Comparison of ENCODE assay signal across 22 cellular contexts in the genomic region with DNA sequence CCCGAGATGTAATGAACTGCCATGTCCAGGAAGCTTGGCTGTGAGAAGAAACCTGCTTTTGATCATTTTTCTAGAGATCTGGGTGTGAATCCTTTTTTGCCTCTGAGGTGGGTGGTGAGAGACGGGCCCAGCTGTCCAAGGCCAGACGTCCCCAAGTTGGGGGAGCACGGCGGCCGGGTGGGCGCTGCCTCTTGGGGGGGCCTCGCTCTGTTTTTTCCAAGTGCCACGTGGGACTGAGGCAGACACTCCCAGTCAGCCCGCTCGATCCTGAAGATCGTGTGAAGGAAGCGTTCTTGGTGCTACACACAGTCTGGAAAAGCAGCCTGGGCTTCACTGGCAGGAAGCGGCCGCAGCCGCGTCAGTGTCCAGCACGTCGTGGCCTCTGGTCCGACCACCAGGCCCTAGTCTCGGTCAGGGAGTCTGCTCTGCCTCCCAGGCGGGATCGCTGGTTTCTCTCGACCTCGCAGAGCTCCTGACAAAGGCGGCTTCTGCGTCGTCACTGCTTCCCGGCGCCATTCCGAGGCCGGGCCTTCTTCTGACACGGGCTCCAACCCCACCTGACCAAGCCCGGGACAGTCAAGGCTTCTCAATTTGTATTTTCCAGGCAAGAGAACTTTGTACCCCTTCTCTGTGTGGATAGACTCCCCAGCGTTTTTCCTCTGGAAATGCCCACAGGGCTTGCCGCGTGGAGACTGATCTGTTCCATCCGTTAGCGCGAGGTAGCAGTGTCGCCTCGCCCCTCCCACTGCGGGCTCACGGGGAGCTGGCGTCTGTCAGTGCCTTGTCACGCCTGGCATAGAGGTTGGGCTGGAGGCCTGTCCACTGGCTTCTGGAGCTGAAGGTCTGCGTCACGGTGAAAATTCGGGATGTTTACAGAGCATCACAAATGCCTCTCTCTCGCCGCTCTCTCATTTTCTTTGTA.
"Had no signal": no experiment of that assay in that cellular context is flagged by ENCODE, and none has a peak within 500 bp of the region (broad histone marks: within the 10 kb centered on the region; RNA-seq: fewer than 3 reads in every experiment).

No MANE protein-coding gene starts in this region.

- FAIRE-seq: colon had no signal

- H3K79me2 ChIP-seq: parathyroid adenoma had no signal

- H3K4me1 Mint-ChIP-seq: activated CD4-positive, alpha-beta T cell treated with anti-CD3 and anti-CD28 coated beads for 36 hours; activated CD8-positive, alpha-beta memory T cell treated with anti-CD3 and anti-CD28 coated beads, Interleukin-2, amount 10 ng/mL, durations not matched to agents 7 days and 5 days had no signal

- H3K9me3 ChIP-seq: breast epithelium, esophagus muscularis mucosa, left ventricle myocardium inferior, psoas muscle, uterus had no signal

- H3K9me3 Mint-ChIP-seq: activated naive CD4-positive, alpha-beta T cell treated with anti-CD3 and anti-CD28 coated beads, Interleukin-2, amount 50 U/mL, for 72 hours; activated T-cell treated with anti-CD3 and anti-CD28 coated beads, Interleukin-2, amount 50 U/mL, for 72 hours; type B pancreatic cell had no signal

- ATAC-seq: activated CD4-positive, alpha-beta T cell treated with anti-CD3 and anti-CD28 coated beads for 36 hours; activated CD8-positive, alpha-beta memory T cell treated with anti-CD3 and anti-CD28 coated beads, Interleukin-2, amount 10 ng/mL, durations not matched to agents 7 days and 5 days; activated CD8-positive, alpha-beta T cell treated with anti-CD3 and anti-CD28 coated beads, Interleukin-2, amount 10 ng/mL, durations not matched to agents 7 days and 5 days; activated naive CD4-positive, alpha-beta T cell treated with anti-CD3 and anti-CD28 coated beads, Interleukin-2, amount 50 U/mL, for 72 hours; activated T-cell treated with anti-CD3 and anti-CD28 coated beads, Interleukin-2, amount 50 U/mL, for 72 hours; foreskin keratinocyte; psoas muscle; stimulated activated naive CD8-positive, alpha-beta T cell treated with anti-CD3 and anti-CD28 coated beads, Interleukin-15, Interleukin-2, amounts not matched to agents 100 U/mL and 50 U/mL, for 24 hours had no signal

- H3K9ac ChIP-seq: parathyroid adenoma had no signal

- H3K27me3 Mint-ChIP-seq: activated CD4-positive, alpha-beta T cell treated with anti-CD3 and anti-CD28 coated beads for 36 hours; activated CD8-positive, alpha-beta memory T cell treated with anti-CD3 and anti-CD28 coated beads, Interleukin-2, amount 10 ng/mL, durations not matched to agents 7 days and 5 days; type B pancreatic cell had no signal

- H3K36me3 Mint-ChIP-seq: activated naive CD4-positive, alpha-beta T cell treated with anti-CD3 and anti-CD28 coated beads, Interleukin-2, amount 50 U/mL, for 72 hours; type B pancreatic cell had no signal

- H3K27ac ChIP-seq: breast epithelium, esophagus muscularis mucosa, foreskin keratinocyte, left ventricle myocardium inferior, parathyroid adenoma, psoas muscle, uterus had no signal

- H3K27me3 ChIP-seq: breast epithelium, esophagus muscularis mucosa, foreskin keratinocyte, uterus had no signal

- H3K4me3 Mint-ChIP-seq: activated CD4-positive, alpha-beta T cell treated with anti-CD3 and anti-CD28 coated beads for 36 hours; activated CD8-positive, alpha-beta memory T cell treated with anti-CD3 and anti-CD28 coated beads, Interleukin-2, amount 10 ng/mL, durations not matched to agents 7 days and 5 days; activated CD8-positive, alpha-beta T cell treated with anti-CD3 and anti-CD28 coated beads, Interleukin-2, amount 10 ng/mL, durations not matched to agents 7 days and 5 days; activated T-cell treated with anti-CD3 and anti-CD28 coated beads, Interleukin-2, amount 50 U/mL, for 72 hours; type B pancreatic cell had no signal

- H3K4me1 ChIP-seq: foreskin keratinocyte, parathyroid adenoma, uterus had no signal

- H3K36me3 ChIP-seq: uterus had no signal

- DNase-seq: activated CD4-positive, alpha-beta T cell treated with anti-CD3 and anti-CD28 coated beads for 36 hours; activated CD4-positive, CD25-positive, alpha-beta regulatory T cell; activated CD8-positive, alpha-beta memory T cell treated with anti-CD3 and anti-CD28 coated beads, Interleukin-2, amount 10 ng/mL, durations not matched to agents 7 days and 5 days; activated CD8-positive, alpha-beta T cell treated with anti-CD3 and anti-CD28 coated beads, Interleukin-2, amount 10 ng/mL, durations not matched to agents 7 days and 5 days; activated naive CD4-positive, alpha-beta T cell; activated T-cell treated with anti-CD3 and anti-CD28 coated beads for 4 hours; activated T-cell treated with anti-CD3 and anti-CD28 coated beads, Interleukin-2, amount 50 U/mL, for 72 hours; central memory CD4-positive, alpha-beta T cell; dermis blood vessel endothelial cell; effector CD4-positive, alpha-beta T cell; foreskin keratinocyte; left ventricle myocardium inferior; nucleus accumbens; stimulated activated naive CD8-positive, alpha-beta T cell treated with anti-CD3 and anti-CD28 coated beads, Interleukin-15, Interleukin-2, amounts not matched to agents 100 U/mL and 50 U/mL, for 24 hours; uterus had no signal

- H3K4me3 ChIP-seq: breast epithelium, esophagus muscularis mucosa, left ventricle myocardium inferior, psoas muscle, uterus had no signal

- H3K27ac Mint-ChIP-seq: activated CD4-positive, alpha-beta T cell treated with anti-CD3 and anti-CD28 coated beads for 36 hours; activated CD8-positive, alpha-beta memory T cell treated with anti-CD3 and anti-CD28 coated beads, Interleukin-2, amount 10 ng/mL, durations not matched to agents 7 days and 5 days; activated CD8-positive, alpha-beta T cell treated with anti-CD3 and anti-CD28 coated beads, Interleukin-2, amount 10 ng/mL, durations not matched to agents 7 days and 5 days; type B pancreatic cell had no signal

- H2AFZ ChIP-seq: parathyroid adenoma had no signal
